In genomic region chr3:152314677-152315353, GRCh38 we compare ENCODE assay signal across 12 cellular contexts. TPM values are rescaled to one million over a fixed set of nuclear protein-coding genes. Genes with fewer than 3 reads are reported as not detected.
DNase-seq lines count a peak whose midpoint lies in the region; ATAC-seq and TF ChIP-seq lines count a peak whose summit lies in the region.
"Had no signal": no experiment of that assay in that cellular context is flagged by ENCODE, and none has a peak within 500 bp of the region (broad histone marks: within the 10 kb centered on the region; RNA-seq: fewer than 3 reads in every experiment).

No MANE protein-coding gene starts in this region.

- H4K20me1 ChIP-seq in HCT116 (ENCODE audit: insufficient read depth) = 0 out of 2 replicates have a peak, but pooled peaks cover 3% of the 10 kb centered on the region

- H3K4me2 ChIP-seq in HCT116 (ENCODE audit: low read length) = no peak overlapping the region

- no TSS peak for BruUV-seq in HCT116 (replicated peaks; lab: Mats Ljungman, UMichigan)

- H3K4me1 Mint-ChIP-seq in activated CD4-positive, alpha-beta memory T cell treated with anti-CD3 and anti-CD28 coated beads, Interleukin-2, amount 10 ng/mL, durations not matched to agents 7 days and 5 days = peaks cover 62% of the 10 kb centered on the region

- DNase-seq in HCT116 (ENCODE audit: low read depth, low spot score) = no peak
- DNase-seq in activated CD4-positive, alpha-beta memory T cell treated with anti-CD3 and anti-CD28 coated beads, Interleukin-2, amount 10 ng/mL, durations not matched to agents 7 days and 5 days = no peak
- no peak for DNase-seq in left cardiac atrium
- DNase-seq in AG20443 (ENCODE audit: low spot score) = no peak
- DNase-seq in DMS 273 treated with DMSO at 0.1 percent for 48 hours (lab: John Stamatoyannopoulos, UW) = no peak
- DNase-seq: activated CD4-positive, alpha-beta T cell treated with anti-CD3 and anti-CD28 coated beads, Interleukin-2, amount 10 ng/mL, durations not matched to agents 7 days and 5 days; NCI-H2171; SJCRH30 had no signal

- RAD21 ChIA-PET in HCT116 (lab: Charles Lee; ENCODE audit: low non-redundant PET in 1 of 2, low total read pairs in 2 of 2, uncharacterized antibody in 2 of 2, unreplicated experiment in 2 of 2) = interaction anchor here in 1 of 2 experiments (0.6 kb wide), 1 partner anchor 50 kb away, joined by 3 read pairs; no protein-coding TSS in a partner anchor

- no peak overlapping the region for H2AFZ ChIP-seq in HCT116 (ENCODE audit: low read depth, low read length, poor library complexity, severe bottlenecking)

- peaks cover 99% of the 10 kb centered on the region for H3K79me2 ChIP-seq in HCT116 (ENCODE audit: insufficient read depth, low read length)

- H3K27ac ChIP-seq in HCT116 (ENCODE audit: low read depth, low read length) (peak overlapping the region; percentile 2; the same call in 1 of the 2 replicates), skeletal muscle tissue (ENCODE audit: low read depth, low read length) (peak overlapping the region; percentile 50)
- H3K27ac ChIP-seq: SJCRH30 had no signal

- H3K36me3 ChIP-seq in HCT116 (ENCODE audit: control insufficient read depth in 1 of 2, insufficient read depth in 2 of 2, low read length in 2 of 2) (no peaks in the 10 kb centered on the region), skeletal muscle tissue (ENCODE audit: control insufficient read depth in 3 of 3, insufficient read depth in 3 of 3, low read length in 3 of 3) (peaks cover 0 to 2% (median 0%) of the 10 kb centered on the region in 3 donors)

- no peaks in the 10 kb centered on the region for H3K27me3 Mint-ChIP-seq in activated CD4-positive, alpha-beta memory T cell treated with anti-CD3 and anti-CD28 coated beads, Interleukin-2, amount 10 ng/mL, durations not matched to agents 7 days and 5 days
- H3K27me3 Mint-ChIP-seq: activated CD4-positive, alpha-beta T cell treated with anti-CD3 and anti-CD28 coated beads, Interleukin-2, amount 10 ng/mL, durations not matched to agents 7 days and 5 days had no signal

- no peaks in the 10 kb centered on the region for H3K9me3 Mint-ChIP-seq in activated CD4-positive, alpha-beta memory T cell treated with anti-CD3 and anti-CD28 coated beads, Interleukin-2, amount 10 ng/mL, durations not matched to agents 7 days and 5 days
- H3K9me3 Mint-ChIP-seq: activated CD4-positive, alpha-beta T cell treated with anti-CD3 and anti-CD28 coated beads, Interleukin-2, amount 10 ng/mL, durations not matched to agents 7 days and 5 days had no signal

- no peak overlapping the region for H3K4me3 Mint-ChIP-seq in activated CD4-positive, alpha-beta memory T cell treated with anti-CD3 and anti-CD28 coated beads, Interleukin-2, amount 10 ng/mL, durations not matched to agents 7 days and 5 days
- H3K4me3 Mint-ChIP-seq: activated CD4-positive, alpha-beta T cell treated with anti-CD3 and anti-CD28 coated beads, Interleukin-2, amount 10 ng/mL, durations not matched to agents 7 days and 5 days had no signal

- no peaks in the 10 kb centered on the region for H3K9me2 ChIP-seq in HCT116 (ENCODE audit: insufficient read depth)

- TF ChIP-seq RAD21 in HCT116 (IDR thresholded peaks at IDR 0.05; ENCODE audit: low read depth) = no peak

- no peak overlapping the region for H3K4me3 ChIP-seq in HCT116 (replicated peaks in 1 of 2; ENCODE audit: low read depth in 1 of 2, low read length in 2 of 2)
- H3K4me3 ChIP-seq in skeletal muscle tissue (ENCODE audit: low read length in 3 of 3) = peak overlapping the region in 2 of 3 donors; percentile 33 to 37
- H3K4me3 ChIP-seq: lung, SJCRH30, skin epidermis had no signal

- H3K4me1 ChIP-seq in HCT116 (ENCODE audit: control insufficient read depth in 1 of 2, insufficient read depth in 2 of 2, low read length in 2 of 2) (peaks cover 18 to 37% of the 10 kb centered on the region in 2 experiments; a peak in 3 of 4 replicates), skeletal muscle tissue (ENCODE audit: control insufficient read depth in 3 of 3, insufficient read depth in 3 of 3, low read length in 3 of 3) (peaks cover 26 to 42% (median 31%) of the 10 kb centered on the region in 3 donors)
- H3K4me1 ChIP-seq: SJCRH30 had no signal

- CTCF ChIA-PET in HCT116 (lab: Charles Lee) = no interaction called here
- CTCF ChIA-PET in activated CD4-positive, alpha-beta memory T cell treated with anti-CD3 and anti-CD28 coated beads, Interleukin-2, amount 10 ng/mL, durations not matched to agents 7 days and 5 days (lab: Charles Lee) = interaction anchor here (0.8 to 1.1 kb wide), 3 partner anchors 8 to 243 kb away, joined by 3 to 5 read pairs (median 4); no protein-coding TSS in a partner anchor

- intact Hi-C loops in HCT116 (cut with micrococcal nuclease) = no loop called here
- intact Hi-C loops in left cardiac atrium (cut with DNase I) = no loop called here

- no peaks in the 10 kb centered on the region for H3K9me3 ChIP-seq in HCT116 (ENCODE audit: control insufficient read depth in 1 of 2, insufficient read depth in 1 of 2, low read depth in 1 of 2, low read length in 2 of 2)
- no peaks in the 10 kb centered on the region for H3K9me3 ChIP-seq in skeletal muscle tissue (ENCODE audit: control insufficient read depth in 3 of 3, low read length in 3 of 3)
- H3K9me3 ChIP-seq: SJCRH30 had no signal

- POLR2A ChIA-PET in HCT116 (lab: Charles Lee) = no interaction called here
- POLR2A ChIA-PET in activated CD4-positive, alpha-beta memory T cell treated with anti-CD3 and anti-CD28 coated beads, Interleukin-2, amount 10 ng/mL, durations not matched to agents 7 days and 5 days (lab: Charles Lee) = interaction anchor here (1.1 to 3.6 kb wide), 4 partner anchors 10 to 35 kb away, joined by 3 to 14 read pairs (median 5); no protein-coding TSS in a partner anchor

- peak overlapping the region; percentile 17 for H3K27ac Mint-ChIP-seq in activated CD4-positive, alpha-beta memory T cell treated with anti-CD3 and anti-CD28 coated beads, Interleukin-2, amount 10 ng/mL, durations not matched to agents 7 days and 5 days

- TF ChIP-seq POLR2A in HCT116 (IDR thresholded peaks at IDR 0.05; ENCODE audit: borderline replicate concordance, extremely low read depth, insufficient read depth, insufficient read length) = no peak

- no peaks in the 10 kb centered on the region for H3K27me3 ChIP-seq in HCT116 (ENCODE audit: insufficient read depth, low read length)
- H3K27me3 ChIP-seq in skeletal muscle tissue (ENCODE audit: control insufficient read depth in 3 of 3, insufficient read depth in 3 of 3, low read length in 3 of 3) = no peaks in the 10 kb centered on the region
- H3K27me3 ChIP-seq: SJCRH30 had no signal

- ATAC-seq in HCT116 = no peak
- peak; percentile 26 to 63 for ATAC-seq in left cardiac atrium
- ATAC-seq in HG03196 (IDR thresholded peaks at IDR 0.05; ENCODE audit: unreplicated experiment) = no peak

- no peak for TF ChIP-seq CTCF in HCT116 (IDR thresholded peaks at IDR 0.05 in 2 of 3, conservative IDR thresholded peaks at IDR 0.05 in 1 of 3; ENCODE audit: borderline replicate concordance in 1 of 3, insufficient read depth in 1 of 3, low read depth in 2 of 3, low read length in 2 of 3)

- H3K36me3 Mint-ChIP-seq in activated CD4-positive, alpha-beta memory T cell treated with anti-CD3 and anti-CD28 coated beads, Interleukin-2, amount 10 ng/mL, durations not matched to agents 7 days and 5 days (ENCODE audit: low read depth) = peaks cover 48% of the 10 kb centered on the region

- H3K9ac ChIP-seq in HCT116 (ENCODE audit: low read length) (no peak overlapping the region), skeletal muscle tissue (ENCODE audit: low read depth in 1 of 3, low read length in 3 of 3) (peak overlapping the region in 2 of 3 donors; percentile 3 to 28)

TF ChIP-seq in HCT116, 20 proteins besides CTCF, POLR2A, EP300 and RAD21:
- TF ChIP-seq EZH2 (IDR thresholded peaks at IDR 0.05) (no peak), ATF3 (IDR thresholded peaks at IDR 0.05) (no peak), EZH2phosphoT487 (IDR thresholded peaks at IDR 0.05; ENCODE audit: borderline replicate concordance) (no peak), ELF1 (IDR thresholded peaks at IDR 0.05; ENCODE audit: borderline replicate concordance, low read depth) (no peak)

RNA-seq across cellular contexts. Expression of gene MBNL1, which starts 46.1 kb away (rescaled TPM):
- total RNA-seq in HCT116 (2021; ENCODE audit: unreplicated experiment) (200 TPM), left cardiac atrium (100 to 1,000 TPM; 141 to 154 TPM), skeletal muscle tissue (76.7 TPM)
- polyA plus RNA-seq in HCT116 (2012) = 69.4 and 70.1 TPM in 2 replicates
- 100 to 1,000 TPM; 289 to 305 TPM for total RNA-seq in activated CD4-positive, alpha-beta memory T cell treated with anti-CD3 and anti-CD28 coated beads, Interleukin-2, amount 10 ng/mL, durations not matched to agents 7 days and 5 days

Comparison
In these comparisons a context has a peak if more than half of its experiments do, and no peak if none do; other contexts are left out.
1. ATAC-seq: peak in left cardiac atrium (2 of 2); none in HCT116 (single experiment) and HG03196 (single experiment).
2. H3K4me3 ChIP-seq: peak in skeletal muscle tissue (2 of 3); none in HCT116 (0 of 2).